Comparison of ENCODE assay signal across 20 cellular contexts in the genomic region with DNA sequence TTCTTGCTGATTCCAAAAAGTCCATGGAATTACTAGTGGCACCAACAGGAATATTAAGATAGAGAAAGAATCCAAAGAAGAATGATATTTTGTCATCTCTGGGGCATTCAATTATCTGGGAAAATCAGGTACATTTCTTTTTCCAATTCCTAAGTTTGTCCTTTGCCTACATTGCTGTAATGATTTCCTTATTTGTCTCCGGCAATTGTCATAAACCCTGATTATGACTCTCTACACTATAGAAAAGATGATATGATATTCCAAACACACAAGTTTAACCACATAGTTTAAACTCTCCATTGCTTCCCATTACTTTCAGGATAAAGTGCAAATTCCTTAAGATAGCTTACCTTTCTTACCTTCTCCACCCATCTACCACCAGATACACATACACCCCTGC.
DNase-seq lines count a peak whose midpoint lies in the region; ATAC-seq and TF ChIP-seq lines count a peak whose summit lies in the region.
"Had no signal": no experiment of that assay in that cellular context is flagged by ENCODE, and none has a peak within 500 bp of the region (broad histone marks: within the 10 kb centered on the region; RNA-seq: fewer than 3 reads in every experiment).

No MANE protein-coding gene starts in this region.

- no peaks in the 10 kb centered on the region for H3K27me3 Mint-ChIP-seq in MCF 10A (ENCODE audit: insufficient read depth, unreplicated experiment)
- H3K27me3 Mint-ChIP-seq in brain, result peaks cover 3% of the 10 kb centered on the region
- H3K27me3 Mint-ChIP-seq: CD4-positive, alpha-beta T cell had no signal

- no peak overlapping the region for H3K14ac ChIP-seq in trophoblast cell (ENCODE audit: low read length)

- no peak for TF ChIP-seq CTCF in MCF 10A (IDR thresholded peaks at IDR 0.05; ENCODE audit: unreplicated experiment)
- TF ChIP-seq CTCF in breast epithelium (IDR thresholded peaks at IDR 0.05), result no peak
- no peak for TF ChIP-seq CTCF in brain (conservative IDR thresholded peaks at IDR 0.05)
- no peak for TF ChIP-seq CTCF in testis (IDR thresholded peaks at IDR 0.05)

- H3K9me3 Mint-ChIP-seq in MCF 10A (ENCODE audit: unreplicated experiment) (peaks cover 8% of the 10 kb centered on the region), brain (peaks cover 5 to 23% (median 11%) of the 10 kb centered on the region in 5 experiments)

- POLR2A ChIA-PET in MCF 10A (lab: Yijun Ruan, JAX), result interaction anchor here (0.6 to 0.8 kb wide), 2 partner anchors 13 to 214 kb away, joined by 3 read pairs; no protein-coding TSS in a partner anchor

- no peak overlapping the region for H2BK12ac ChIP-seq in trophoblast cell (ENCODE audit: low read length)

- no peaks in the 10 kb centered on the region for H3K79me2 ChIP-seq in trophoblast cell (ENCODE audit: control insufficient read depth, insufficient read depth, low read length, poor library complexity)

- H3K4ac ChIP-seq in trophoblast cell (ENCODE audit: low read depth, low read length), result no peak overlapping the region

- H3K36me3 ChIP-seq in breast epithelium (no peaks in the 10 kb centered on the region), trophoblast cell (ENCODE audit: control insufficient read depth in 1 of 2, insufficient read depth in 2 of 2, low read length in 2 of 2) (no peaks in the 10 kb centered on the region), testis (ENCODE audit: low read depth, missing control alignments) (no peaks in the 10 kb centered on the region)
- H3K36me3 ChIP-seq: BLaER1 treated with 17β-estradiol and CSF1 and Interleukin-3, amounts not matched to agents 10 nM and 100 nM had no signal

- no peak overlapping the region for H3K4me2 ChIP-seq in trophoblast cell (ENCODE audit: low read length)
- H3K4me2 ChIP-seq: A549; BLaER1 treated with 17β-estradiol and CSF1 and Interleukin-3, amounts not matched to agents 10 nM and 100 nM had no signal

- BruUV-seq in MCF 10A (replicated peaks; lab: Mats Ljungman, UMichigan), result no TSS peak

- TF ChIP-seq POLR2A in breast epithelium (IDR thresholded peaks at IDR 0.05) (no peak), testis (IDR thresholded peaks at IDR 0.05) (no peak)

- no peak overlapping the region for H4K91ac ChIP-seq in trophoblast cell (ENCODE audit: low read depth, low read length)

- H2BK120ac ChIP-seq in trophoblast cell (ENCODE audit: insufficient read depth, low read length, poor library complexity), result no peak overlapping the region

- peaks cover 15% of the 10 kb centered on the region for H3K79me1 ChIP-seq in trophoblast cell (ENCODE audit: low read length)

- no peak overlapping the region for H2BK5ac ChIP-seq in trophoblast cell (ENCODE audit: low read depth, low read length, poor library complexity)

- H2AFZ ChIP-seq in trophoblast cell (ENCODE audit: insufficient read depth, low read length, poor library complexity), result no peak overlapping the region

- H3K23ac ChIP-seq in trophoblast cell (ENCODE audit: low read length), result no peak overlapping the region

- H3K27me3 ChIP-seq in breast epithelium, result no peaks in the 10 kb centered on the region
- H3K27me3 ChIP-seq in trophoblast cell (ENCODE audit: insufficient read depth, low read length), result no peaks in the 10 kb centered on the region
- H3K27me3 ChIP-seq in testis, result no peaks in the 10 kb centered on the region
- H3K27me3 ChIP-seq: BLaER1 treated with 17β-estradiol and CSF1 and Interleukin-3, amounts not matched to agents 10 nM and 100 nM had no signal

- H3K36me3 Mint-ChIP-seq in MCF 10A (ENCODE audit: insufficient read depth, unreplicated experiment) (no peaks in the 10 kb centered on the region), brain (no peaks in the 10 kb centered on the region)
- H3K36me3 Mint-ChIP-seq: CD8-positive, alpha-beta T cell had no signal

- H3K27ac Mint-ChIP-seq in MCF 10A (ENCODE audit: low read depth, unreplicated experiment), result peak overlapping the region; percentile 43
- peak overlapping the region in 3 of 5 experiments; percentile 8 to 71 (median 13) for H3K27ac Mint-ChIP-seq in brain
- H3K27ac Mint-ChIP-seq: B cell; CD4-positive, alpha-beta T cell; CD8-positive, alpha-beta T cell had no signal

- WGBS in trophoblast cell (ENCODE audit: extremely low coverage, insufficient coverage, insufficient read length), result no CpG with 5 or more reads among the region's 1 CpG
- 94 to 100% methylated on average over 1 of the region's 1 CpG for WGBS in testis, 2 donors

- H3K9me3 ChIP-seq in breast epithelium, result no peaks in the 10 kb centered on the region
- H3K9me3 ChIP-seq in trophoblast cell (ENCODE audit: insufficient read depth, low read depth, low read length), result peaks cover 4% of the 10 kb centered on the region
- H3K9me3 ChIP-seq in testis, result no peaks in the 10 kb centered on the region
- H3K9me3 ChIP-seq: A549, Caco-2 had no signal

- H3K27ac ChIP-seq in breast epithelium (no peak overlapping the region), trophoblast cell (ENCODE audit: low read depth, low read length) (no peak overlapping the region), testis (no peak overlapping the region)
- H3K27ac ChIP-seq: 22Rv1; A549; BLaER1 treated with 17β-estradiol and CSF1 and Interleukin-3, amounts not matched to agents 10 nM and 100 nM; C4-2B had no signal

- H4K12ac ChIP-seq in trophoblast cell (ENCODE audit: low read depth, low read length), result no peak overlapping the region

- no peak for DNase-seq in MCF 10A (ENCODE audit: unreplicated experiment)
- DNase-seq in breast epithelium (ENCODE audit: low spot score in 2 of 2), result no peak
- no peak for DNase-seq in left colon
- DNase-seq in trophoblast cell, result peak; percentile 23 to 80
- DNase-seq in testis, result no peak
- no peak for DNase-seq in cerebellar cortex (ENCODE audit: low spot score)
- no peak for DNase-seq in SIG-M5 (lab: John Stamatoyannopoulos, UW)
- DNase-seq: AML-193; Caco-2; Calu3; CD4-positive, alpha-beta T cell; CD8-positive, alpha-beta T cell; DMS79 treated with DMSO at 0.1 percent for 48 hours; GF-D8 had no signal

- CTCF ChIA-PET in MCF 10A (lab: Yijun Ruan, JAX), result interaction anchor here (1.9 kb wide), 1 partner anchor 12 kb away, joined by 5 read pairs; no protein-coding TSS in a partner anchor

- H3K4me3 Mint-ChIP-seq in MCF 10A (ENCODE audit: unreplicated experiment), result no peak overlapping the region
- no peak overlapping the region for H3K4me3 Mint-ChIP-seq in brain
- H3K4me3 Mint-ChIP-seq: B cell; CD4-positive, alpha-beta T cell; CD8-positive, alpha-beta T cell had no signal

- H3K9ac ChIP-seq in trophoblast cell (ENCODE audit: low read length), result no peak overlapping the region
- H3K9ac ChIP-seq: BLaER1 treated with 17β-estradiol and CSF1 and Interleukin-3, amounts not matched to agents 10 nM and 100 nM had no signal

- H4K8ac ChIP-seq in trophoblast cell (ENCODE audit: low read depth, low read length), result no peak overlapping the region

- H3K18ac ChIP-seq in trophoblast cell (ENCODE audit: low read length), result no peak overlapping the region

- H2AK5ac ChIP-seq in trophoblast cell (ENCODE audit: low read length), result no peak overlapping the region

- peak; percentile 79 for ATAC-seq in left colon
- ATAC-seq: A549; CD8-positive, alpha-beta T cell had no signal

- intact Hi-C loops in MCF 10A (cut with micrococcal nuclease), result no loop called here
- intact Hi-C loops in breast epithelium (cut with DNase I; ENCODE audit: low total_unique reads), result no loop called here
- intact Hi-C loops in left colon (cut with DNase I, micrococcal nuclease), result no loop called here
- intact Hi-C loops in testis (cut with DNase I; ENCODE audit: low total_unique reads), result no loop called here

- H3K4me3 ChIP-seq in breast epithelium (no peak overlapping the region), trophoblast cell (ENCODE audit: low read depth, low read length) (no peak overlapping the region), testis (no peak overlapping the region)
- H3K4me3 ChIP-seq: A549; BLaER1 treated with 17β-estradiol and CSF1 and Interleukin-3, amounts not matched to agents 10 nM and 100 nM had no signal

- H3K4me1 Mint-ChIP-seq in MCF 10A (ENCODE audit: insufficient read depth, unreplicated experiment) (peaks cover 7% of the 10 kb centered on the region), brain (peaks cover 20% of the 10 kb centered on the region)
- H3K4me1 Mint-ChIP-seq: B cell had no signal

- H3K4me1 ChIP-seq in breast epithelium (no peaks in the 10 kb centered on the region), trophoblast cell (ENCODE audit: control insufficient read depth in 1 of 2, insufficient read depth in 2 of 2, low read length in 2 of 2) (peaks cover 3 to 6% of the 10 kb centered on the region in 2 experiments), testis (peaks cover 9% of the 10 kb centered on the region)
- H3K4me1 ChIP-seq: A549; BLaER1 treated with 17β-estradiol and CSF1 and Interleukin-3, amounts not matched to agents 10 nM and 100 nM; Caco-2 had no signal

Comparison
In these comparisons a context has a peak if more than half of its experiments do, and no peak if none do; other contexts are left out.
1. DNase-seq: peak in trophoblast cell (2 of 2); none in MCF 10A (single experiment), breast epithelium (0 of 2), left colon (0 of 2), testis (single experiment), cerebellar cortex (single experiment) and SIG-M5 (single experiment).